8 cellular contexts compared by ENCODE assay signal in the genomic region with DNA sequence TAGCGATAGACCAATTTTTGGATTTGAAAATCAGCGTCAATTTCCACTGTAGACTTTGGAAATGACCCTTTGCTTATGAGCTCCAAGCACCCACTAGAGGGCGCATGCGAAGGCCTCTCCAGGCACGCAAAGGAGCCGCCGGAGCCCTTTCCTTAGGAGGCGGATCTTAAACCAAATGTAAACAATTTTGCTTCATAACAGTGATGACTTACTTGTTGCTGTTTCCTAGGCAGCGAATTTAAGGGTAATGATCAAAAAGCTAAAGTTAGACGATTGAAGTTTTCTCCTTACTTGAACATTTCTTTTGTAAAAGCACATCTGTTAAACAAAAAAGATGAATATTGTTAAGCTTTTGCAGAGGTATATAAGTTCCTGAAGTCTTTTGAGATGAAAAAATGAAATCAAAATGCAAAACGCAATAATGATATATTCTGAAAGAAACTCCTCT. TPM values are rescaled to one million over a fixed set of nuclear protein-coding genes. Genes with fewer than 3 reads are reported as not detected.
A peak's percentile ranks its signal among the peaks of the same experiment; 100 is the strongest.
DNase-seq lines count a peak whose midpoint lies in the region; ATAC-seq, FAIRE-seq and TF ChIP-seq lines count a peak whose summit lies in the region.

No MANE protein-coding gene starts in this region.

- H3K36me3 ChIP-seq in GM12878 (ENCODE audit: control insufficient read depth in 2 of 2, insufficient read depth in 2 of 2, low read length in 1 of 2), result no peaks in the 10 kb centered on the region
- no peaks in the 10 kb centered on the region for H3K36me3 ChIP-seq in smooth muscle cell (ENCODE audit: low read depth)

- RAD21 ChIA-PET in GM12878 (lab: Charles Lee; ENCODE audit: unreplicated experiment), result interaction anchor here (1.0 to 3.8 kb wide), 6 partner anchors 10 to 715 kb away, joined by 3 to 24 read pairs (median 3); no protein-coding TSS in a partner anchor

- H3K79me2 ChIP-seq in GM12878 (ENCODE audit: control insufficient read depth, insufficient read depth, low read length), result no peaks in the 10 kb centered on the region
- H3K79me2 ChIP-seq in smooth muscle cell (ENCODE audit: low read depth), result no peaks in the 10 kb centered on the region

- TF ChIP-seq RAD21 in GM12878 (IDR thresholded peaks at IDR 0.05; ENCODE audit: insufficient read depth, low read depth, low read length), result peak; percentile 67

- no peak for TF ChIP-seq EP300 in GM12878 (IDR thresholded peaks at IDR 0.05; ENCODE audit: borderline replicate concordance in 1 of 2, control insufficient read depth in 1 of 2, low read depth in 2 of 2, low read length in 2 of 2)

- TF ChIP-seq CTCF in GM12878 (IDR thresholded peaks at IDR 0.05 in 2 of 3, conservative IDR thresholded peaks at IDR 0.05 in 1 of 3; ENCODE audit: control insufficient read depth in 2 of 3, extremely low read depth in 1 of 3, insufficient read depth in 1 of 3, low read depth in 3 of 3, low read length in 3 of 3) (peak; percentile 89 to 96 (median 92)), smooth muscle cell (IDR thresholded peaks at IDR 0.05; ENCODE audit: borderline replicate concordance, insufficient read depth, poor library complexity, severe bottlenecking) (peak; percentile 95)

- in situ Hi-C loops in GM12878 (cut with MboI), result no loop called here

- peak overlapping the region; percentile 50; the same call in 1 of the 2 replicates for H3K4me2 ChIP-seq in GM12878 (ENCODE audit: control insufficient read depth, insufficient read depth)
- peak overlapping the region; percentile 61 for H3K4me2 ChIP-seq in smooth muscle cell

- H3K4me3 ChIP-seq in GM12878 (no peak overlapping the region), smooth muscle cell (peak overlapping the region; percentile 29)

- FAIRE-seq in GM12878 (lab: Jason Lieb, UNC), result peak; percentile 85

- TF ChIP-seq POLR2A in GM12878 (IDR thresholded peaks at IDR 0.05; ENCODE audit: low read depth, low read length), result no peak

- ATAC-seq in GM12878, result peak; percentile 98
- ATAC-seq in HG02885 (IDR thresholded peaks at IDR 0.05; ENCODE audit: poor library complexity, unreplicated experiment), result no peak

- 3% methylated on average over 11 of the region's 11 CpGs for WGBS in GM12878 (ENCODE audit: insufficient coverage, insufficient replicate concordance, low lambda C conversion rate, missing lambda C conversion rate)
- 7% methylated on average over 11 of the region's 11 CpGs for WGBS in smooth muscle cell (ENCODE audit: low lambda C conversion rate)

- CTCF ChIA-PET in GM12878 (lab: Yijun Ruan, JAX), result interaction anchor here (0.5 to 4.4 kb wide), 48 partner anchors 8 to 1038 kb away, joined by 3 to 49 read pairs (median 4); partner anchors contain the start of gene EXOC2

- H2AFZ ChIP-seq in GM12878 (ENCODE audit: control insufficient read depth, low read depth, low read length) (no peak overlapping the region), smooth muscle cell (ENCODE audit: low read depth) (no peak overlapping the region)

- peak; percentile 46 to 65 for DNase-seq in NCI-H524 (lab: John Stamatoyannopoulos, UW)
- DNase-seq in NCI-H524 treated with DMSO at 0.1 percent for 48 hours (lab: John Stamatoyannopoulos, UW), result no peak
- peak; percentile 21 for DNase-seq in NCI-H1694 treated with DMSO at 0.1 percent for 48 hours (lab: John Stamatoyannopoulos, UW)
- peak; percentile 65 for DNase-seq in UCSD-AML1 (lab: John Stamatoyannopoulos, UW; ENCODE audit: unreplicated experiment)
- no peak for DNase-seq in GM12878 (ENCODE audit: low read depth, low spot score)
- peak in 35 of 51 donors; percentile 5 to 74 (median 32) for DNase-seq in hypothalamus (lab: John Stamatoyannopoulos, UW)
- DNase-seq in smooth muscle cell (lab: John Stamatoyannopoulos, UW; ENCODE audit: unreplicated experiment), result peak; percentile 24

- POLR2A ChIA-PET in GM12878 (lab: Charles Lee), result interaction anchor here (0.5 kb wide), 1 partner anchor 741 kb away, joined by 3 read pairs; no protein-coding TSS in a partner anchor

- H3K27ac ChIP-seq in GM12878 (ENCODE audit: control insufficient read depth, insufficient read depth), result no peak overlapping the region
- H3K27ac ChIP-seq in smooth muscle cell (ENCODE audit: low read depth), result peak overlapping the region; percentile 42

- no peak overlapping the region for H3K9ac ChIP-seq in GM12878 (ENCODE audit: control insufficient read depth, insufficient read depth, low read length)
- peak overlapping the region; percentile 19 for H3K9ac ChIP-seq in smooth muscle cell (ENCODE audit: low read depth)

- no peaks in the 10 kb centered on the region; a peak in 1 of 4 replicates for H3K27me3 ChIP-seq in GM12878 (replicated peaks in 1 of 2; ENCODE audit: control insufficient read depth in 2 of 2, insufficient read depth in 2 of 2, low read length in 1 of 2)
- H3K27me3 ChIP-seq in smooth muscle cell (ENCODE audit: low read depth), result peaks cover 6% of the 10 kb centered on the region

- H3K4me1 ChIP-seq in GM12878 (ENCODE audit: control insufficient read depth, insufficient read depth, low read length) (no peaks in the 10 kb centered on the region), smooth muscle cell (ENCODE audit: low read depth) (peaks cover 3% of the 10 kb centered on the region)

- no peaks in the 10 kb centered on the region for H3F3A ChIP-seq in smooth muscle cell (ENCODE audit: low read depth)

- no TSS peak for BruUV-seq in GM12878 (replicated peaks; lab: Mats Ljungman, UMichigan)

- H4K20me1 ChIP-seq in GM12878 (ENCODE audit: control insufficient read depth, insufficient read depth) (no peaks in the 10 kb centered on the region), smooth muscle cell (ENCODE audit: low read depth) (no peaks in the 10 kb centered on the region)

- intact Hi-C loops in GM12878 (cut with micrococcal nuclease; ENCODE audit: unreplicated experiment), result loop anchor here (2.0 to 5.0 kb wide), 4 partner anchors 65 to 715 kb away; no protein-coding TSS in a partner anchor

- H3K9me3 ChIP-seq in GM12878 (replicated peaks; ENCODE audit: control insufficient read depth, insufficient read depth, low read length) (no peaks in the 10 kb centered on the region), smooth muscle cell (replicated peaks; ENCODE audit: low read depth) (no peaks in the 10 kb centered on the region)

- SMC1A ChIA-PET in GM12878 (lab: Charles Lee; ENCODE audit: uncharacterized antibody, unreplicated experiment), result interaction anchor here (0.9 to 3.4 kb wide), 20 partner anchors 11 to 717 kb away, joined by 3 to 21 read pairs (median 4); no protein-coding TSS in a partner anchor

TF ChIP-seq in GM12878, 131 proteins besides CTCF, POLR2A, EP300 and RAD21:
- TF ChIP-seq SMAD1 (IDR thresholded peaks at IDR 0.05; ENCODE audit: low read depth, partially characterized antibody) (no peak), YY1 (IDR thresholded peaks at IDR 0.05; ENCODE audit: low read depth, low read length) (peak; percentile 67; the same call in 1 of the 2 replicates), SMC3 (IDR thresholded peaks at IDR 0.05; ENCODE audit: borderline replicate concordance, low read length) (peak; percentile 80)
TF ChIP-seq in GM12878: peak in this region for 2.

RNA-seq across cellular contexts. Expression of gene EXOC2, which starts 29.2 kb away (rescaled TPM):
- 51.2 and 56.7 TPM in 2 replicates for total RNA-seq in GM12878 (2013; cell fraction: nucleolus; rRNA removed)
- 21.9 and 26.2 TPM in 2 replicates for total RNA-seq in GM12878 (2014; rRNA removed)
- total RNA-seq in GM12878 (2014; rRNA removed; fragmentation: Illumina TruSeq; extraction: Trizol), result 22.0 and 22.3 TPM in 2 replicates
- total RNA-seq in GM12878 (2021), result 19.0 and 22.1 TPM in 2 replicates
- polyA plus RNA-seq in GM12878 (2011; ENCODE audit: low read depth), result 8.7 TPM
- polyA plus RNA-seq in GM12878 (2011; rRNA removed), result 24.8 and 30.0 TPM in 2 replicates
- polyA plus RNA-seq in GM12878 (2011; cell fraction: cytosol; rRNA removed), result 17.4 and 18.2 TPM in 2 replicates
- polyA plus RNA-seq in GM12878 (2011; cell fraction: nucleus; rRNA removed), result 17.1 and 19.3 TPM in 2 replicates
- polyA plus RNA-seq in GM12878 (2012), result 10.6 and 10.9 TPM in 2 replicates
- polyA plus RNA-seq in GM12878 (2014; fragmentation: Illumina TruSeq; extraction: Trizol), result 19.5 and 20.7 TPM in 2 replicates
- 10 to 100 TPM in 1 of 2 experiments, 1 to 10 TPM in 1; 8.7 to 11.6 TPM for polyA plus RNA-seq in GM12878 (2014; fragmentation: Nextera tagmentation; extraction: Ambion mirVana)
- polyA plus RNA-seq in GM12878 (2014; rRNA removed), result 12.8 and 15.6 TPM in 2 replicates
- 10 to 100 TPM; 29.3 to 32.8 TPM for polyA plus RNA-seq in GM12878 (2016; fragmentation: Nextera tagmentation; extraction: Ambion mirVana)
- polyA minus RNA-seq in GM12878 (2011; rRNA and poly(A)+ RNA removed), result 47.2 and 48.8 TPM in 2 replicates
- polyA minus RNA-seq in GM12878 (2011; cell fraction: cytosol; rRNA and poly(A)+ RNA removed), result 13.1 and 14.5 TPM in 2 replicates
- 23.6 and 36.8 TPM in 2 replicates for polyA minus RNA-seq in GM12878 (2011; cell fraction: nucleus; rRNA and poly(A)+ RNA removed)
- 33.9 and 39.3 TPM in 2 replicates for total RNA-seq in smooth muscle cell
- 21.9 and 24.3 TPM in 2 replicates for polyA plus RNA-seq in smooth muscle cell

Comparison
In these comparisons a context has a peak if more than half of its experiments do, and no peak if none do; other contexts are left out.
1. DNase-seq: peak in NCI-H524 (2 of 2), NCI-H1694 treated with DMSO at 0.1 percent for 48 hours (single experiment), UCSD-AML1 (single experiment), hypothalamus (35 of 51) and smooth muscle cell (single experiment); none in NCI-H524 treated with DMSO at 0.1 percent for 48 hours (single experiment) and GM12878 (single experiment).